33 cellular contexts compared by ENCODE assay signal in genomic region chr6:76264466-76264865, GRCh38.
DNase-seq lines count a peak whose midpoint lies in the region; ATAC-seq and TF ChIP-seq lines count a peak whose summit lies in the region.
"Had no signal": no experiment of that assay in that cellular context is flagged by ENCODE, and none has a peak within 500 bp of the region (broad histone marks: within the 10 kb centered on the region; RNA-seq: fewer than 3 reads in every experiment).

No MANE protein-coding gene starts in this region.

- H3K4me3 ChIP-seq in MG63 (no peak overlapping the region), WERI-Rb-1 (ENCODE audit: low read depth, low read length) (no peak overlapping the region), BE2C (ENCODE audit: low read depth, low read length) (no peak overlapping the region)
- H3K4me3 ChIP-seq: ascending aorta, gastroesophageal sphincter, neural progenitor cell, thyroid gland, vagina had no signal

- peak; percentile 50 for DNase-seq in DMS53 (lab: John Stamatoyannopoulos, UW)
- peak; percentile 66 for DNase-seq in MG63
- peak; percentile 2 for DNase-seq in RPMI7951 (ENCODE audit: low read depth)
- DNase-seq in glomerular visceral epithelial cell (ENCODE audit: extremely low spot score), result peak; percentile 4
- no peak for DNase-seq in NCI-H774 (lab: John Stamatoyannopoulos, UW)
- no peak for DNase-seq in WERI-Rb-1
- DNase-seq in BE2C, result no peak
- DNase-seq: activated CD4-positive, alpha-beta T cell treated with anti-CD3 and anti-CD28 coated beads, Interleukin-2, amount 50 U/mL, for 48 hours; activated gamma-delta T cell treated with Interleukin-2 at 50 U/mL for 16 hours; activated naive CD8-positive, alpha-beta T cell treated with anti-CD3 and anti-CD28 coated beads, Interleukin-2, amount 10 ng/mL, durations not matched to agents 7 days and 5 days; activated T-cell treated with anti-CD3 and anti-CD28 coated beads, Interleukin-2, amount 50 U/mL, for 48 hours; Calu3; central memory CD4-positive, alpha-beta T cell; dermis blood vessel endothelial cell; H7; hippocampal formation; left colon; NCI-H1048; NCI-H1694 treated with DMSO at 0.1 percent for 48 hours; small intestine; stimulated activated CD4-positive, alpha-beta T cell treated with anti-CD3 and anti-CD28 coated beads, Interleukin-1b, Interleukin-23, amount 100 ng/mL, for 48 hours; T-helper 17 cell; thyroid gland had no signal

- H3K27ac ChIP-seq in WERI-Rb-1, result no peak overlapping the region
- H3K27ac ChIP-seq: ascending aorta, gastroesophageal sphincter, HL-60, neural progenitor cell, parathyroid adenoma, thyroid gland, vagina had no signal

- ATAC-seq in HG02970 (IDR thresholded peaks at IDR 0.05; ENCODE audit: low FRiP score, unreplicated experiment), result no peak
- ATAC-seq: activated CD4-positive, CD25-positive, alpha-beta regulatory T cell treated with anti-CD3 and anti-CD28 coated beads, Interleukin-2, amount 50 U/mL, for 24 hours; gastroesophageal sphincter; HepG2; left colon; Right ventricle myocardium inferior; T-helper 17 cell had no signal

- H3K9me3 ChIP-seq in MG63 (peaks cover 11% of the 10 kb centered on the region), WERI-Rb-1 (ENCODE audit: severe bottlenecking) (peaks cover 18% of the 10 kb centered on the region), BE2C (no peaks in the 10 kb centered on the region; the same call in 1 of the 2 replicates)
- H3K9me3 ChIP-seq: ascending aorta, thyroid gland had no signal

- no peaks in the 10 kb centered on the region for H3K36me3 ChIP-seq in MG63
- no peaks in the 10 kb centered on the region for H3K36me3 ChIP-seq in WERI-Rb-1
- no peaks in the 10 kb centered on the region for H3K36me3 ChIP-seq in BE2C
- H3K36me3 ChIP-seq: ascending aorta, gastroesophageal sphincter, neural progenitor cell, thyroid gland, vagina had no signal

- H3K4me1 ChIP-seq in BE2C, result no peaks in the 10 kb centered on the region
- H3K4me1 ChIP-seq: ascending aorta, gastroesophageal sphincter, neural progenitor cell, parathyroid adenoma, thyroid gland, vagina had no signal

- H3K27me3 ChIP-seq in MG63, result no peaks in the 10 kb centered on the region
- H3K27me3 ChIP-seq in WERI-Rb-1 (ENCODE audit: insufficient read depth, low read depth, severe bottlenecking), result no peaks in the 10 kb centered on the region
- no peaks in the 10 kb centered on the region for H3K27me3 ChIP-seq in BE2C
- H3K27me3 ChIP-seq: ascending aorta, gastroesophageal sphincter, neural progenitor cell, thyroid gland, vagina had no signal

- TF ChIP-seq CTCF in WERI-Rb-1 (IDR thresholded peaks at IDR 0.05; ENCODE audit: low read depth, low read length) (no peak), BE2C (IDR thresholded peaks at IDR 0.05; ENCODE audit: low read depth, low read length) (no peak)

Comparison
In these comparisons a context has a peak if more than half of its experiments do, and no peak if none do; other contexts are left out.
1. DNase-seq: peak in DMS53 (single experiment), MG63 (single experiment), RPMI7951 (single experiment) and glomerular visceral epithelial cell (single experiment); none in NCI-H774 (single experiment), WERI-Rb-1 (single experiment) and BE2C (single experiment).